In the genomic region with DNA sequence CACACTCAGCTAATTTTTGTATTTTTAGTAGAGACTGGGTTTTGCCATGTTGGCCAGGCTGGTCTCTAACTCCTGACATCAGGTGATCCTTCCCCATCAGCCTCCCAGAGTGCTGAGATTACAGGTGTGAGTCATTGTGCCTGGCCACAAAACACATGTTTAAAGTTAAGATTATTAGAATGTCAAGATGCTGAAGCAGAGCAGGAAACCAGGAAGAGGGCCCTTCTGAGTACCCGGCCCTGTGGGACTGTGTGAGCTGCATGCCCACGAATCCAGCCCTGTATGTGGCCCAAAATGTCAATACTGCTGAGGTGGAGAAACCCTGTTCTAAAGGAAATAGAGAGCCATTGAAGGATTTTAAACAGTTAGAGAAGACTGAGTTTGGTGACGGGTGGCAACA, we compare ENCODE assay signal across 16 cellular contexts. TPM values are rescaled to one million over a fixed set of nuclear protein-coding genes. Genes with fewer than 3 reads are reported as not detected.
A peak's percentile ranks its signal among the peaks of the same experiment; 100 is the strongest.
DNase-seq lines count a peak whose midpoint lies in the region; ATAC-seq and TF ChIP-seq lines count a peak whose summit lies in the region.
"Had no signal": no experiment of that assay in that cellular context is flagged by ENCODE, and none has a peak within 500 bp of the region (broad histone marks: within the 10 kb centered on the region; RNA-seq: fewer than 3 reads in every experiment).

No MANE protein-coding gene starts in this region.

- H3K27me3 Mint-ChIP-seq in T-helper 2 cell treated with Interferon-gamma antibody and Interleukin-4, amounts not matched to agents 5 μg/mL and 100 μg/mL, for 36 hours (ENCODE audit: low read depth): peaks cover 8% of the 10 kb centered on the region

- ATAC-seq in lower lobe of right lung: peak; percentile 40 to 42
- ATAC-seq: CD8-positive, alpha-beta T cell had no signal

- H3K4me1 ChIP-seq in lower lobe of right lung: no peaks in the 10 kb centered on the region

- no peaks in the 10 kb centered on the region for H3K27me3 ChIP-seq in lower lobe of right lung (ENCODE audit: low read depth)

- no peak overlapping the region for H3K27ac Mint-ChIP-seq in T-helper 2 cell treated with Interferon-gamma antibody and Interleukin-4, amounts not matched to agents 5 μg/mL and 100 μg/mL, for 36 hours
- H3K27ac Mint-ChIP-seq: CD8-positive, alpha-beta T cell; H9 had no signal

- H3K9me3 Mint-ChIP-seq in T-helper 2 cell treated with Interferon-gamma antibody and Interleukin-4, amounts not matched to agents 5 μg/mL and 100 μg/mL, for 36 hours: no peaks in the 10 kb centered on the region
- H3K9me3 Mint-ChIP-seq: CD14-positive monocyte; CD8-positive, alpha-beta T cell; H9 had no signal

- no peak overlapping the region for H3K4me3 Mint-ChIP-seq in T-helper 2 cell treated with Interferon-gamma antibody and Interleukin-4, amounts not matched to agents 5 μg/mL and 100 μg/mL, for 36 hours
- H3K4me3 Mint-ChIP-seq: CD14-positive monocyte; CD8-positive, alpha-beta T cell; H9 had no signal

- no peaks in the 10 kb centered on the region for H3K36me3 Mint-ChIP-seq in T-helper 2 cell treated with Interferon-gamma antibody and Interleukin-4, amounts not matched to agents 5 μg/mL and 100 μg/mL, for 36 hours (ENCODE audit: low read depth)
- H3K36me3 Mint-ChIP-seq: CD14-positive monocyte; CD8-positive, alpha-beta T cell had no signal

- no peak overlapping the region for H3K4me3 ChIP-seq in HFF-Myc (replicated peaks; ENCODE audit: low read depth, low read length)
- no peak overlapping the region for H3K4me3 ChIP-seq in lower lobe of right lung

- DNase-seq in Daoy (ENCODE audit: low read depth): peak; percentile 33
- DNase-seq in HFF-Myc (ENCODE audit: extremely low read depth, low read depth): peak; percentile 11
- DNase-seq in amniotic epithelial cell (ENCODE audit: low read depth): peak; percentile 2
- DNase-seq in lower lobe of right lung: no peak
- no peak for DNase-seq in UCSD-AML1 (lab: John Stamatoyannopoulos, UW; ENCODE audit: unreplicated experiment)
- no peak for DNase-seq in NAMALWA (ENCODE audit: low spot score)
- no peak for DNase-seq in T-helper 2 cell treated with Interferon-gamma antibody and Interleukin-4, amounts not matched to agents 5 μg/mL and 100 μg/mL, for 36 hours (ENCODE audit: low spot score)
- DNase-seq: CD8-positive, alpha-beta T cell; COR-L47; DMS153; DMS79 treated with DMSO at 0.1 percent for 48 hours; GF-D8; GOT3; H9; IMR-90 had no signal

- no peaks in the 10 kb centered on the region for H3K36me3 ChIP-seq in lower lobe of right lung

- no peaks in the 10 kb centered on the region for H3K9me3 ChIP-seq in lower lobe of right lung

- intact Hi-C loops in lower lobe of right lung (cut with DNase I): no loop called here

- no peak for TF ChIP-seq CTCF in HFF-Myc (IDR thresholded peaks at IDR 0.05; ENCODE audit: low read depth, low read length, missing control alignments)
- no peak for TF ChIP-seq CTCF in lower lobe of right lung (IDR thresholded peaks at IDR 0.05)

- H3K27ac ChIP-seq in lower lobe of right lung: no peak overlapping the region

- no peaks in the 10 kb centered on the region for H3K4me1 Mint-ChIP-seq in T-helper 2 cell treated with Interferon-gamma antibody and Interleukin-4, amounts not matched to agents 5 μg/mL and 100 μg/mL, for 36 hours (ENCODE audit: low read depth)
- H3K4me1 Mint-ChIP-seq: CD14-positive monocyte, H9 had no signal

RNA-seq across cellular contexts. Expression of a gene that starts 31.0 kb away (rescaled TPM):
- 13.0 and 18.3 TPM in 2 replicates for total RNA-seq in Daoy (2014; rRNA removed; shearing (Covaris generic))
- total RNA-seq in lower lobe of right lung: 50.7 TPM

Comparison
In these comparisons a context has a peak if more than half of its experiments do, and no peak if none do; other contexts are left out.
1. DNase-seq: peak in Daoy (single experiment), HFF-Myc (single experiment) and amniotic epithelial cell (single experiment); none in lower lobe of right lung (single experiment), UCSD-AML1 (single experiment), NAMALWA (single experiment) and T-helper 2 cell treated with Interferon-gamma antibody and Interleukin-4, amounts not matched to agents 5 μg/mL and 100 μg/mL, for 36 hours (single experiment).